ENCODE assay signal across 8 cellular contexts in the genomic region with DNA sequence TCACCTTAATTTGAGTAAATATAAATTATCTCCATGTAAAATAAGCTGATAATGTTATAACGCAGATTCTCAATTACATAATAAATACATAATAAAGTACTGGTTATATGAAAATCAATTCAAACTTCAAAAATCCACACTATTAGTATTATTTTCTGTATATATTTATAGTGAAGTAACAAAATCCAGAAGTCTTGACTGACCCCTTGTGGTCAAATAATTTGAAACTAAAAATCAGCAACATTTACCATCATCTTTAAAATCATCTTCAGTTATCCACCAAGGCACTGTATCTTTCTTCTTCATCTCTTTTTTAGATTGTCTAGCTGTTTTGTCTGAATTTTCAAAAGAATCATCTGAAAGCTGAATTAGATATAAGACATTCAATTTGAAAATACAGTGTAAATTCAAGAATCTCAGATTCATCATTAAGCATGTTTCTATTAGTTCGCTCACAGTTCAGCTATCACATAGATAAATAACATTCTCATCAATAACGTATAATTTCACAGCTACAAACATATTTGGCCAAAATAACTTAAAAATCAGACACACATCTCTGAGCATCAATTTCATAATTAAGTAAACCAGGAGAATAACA.
A peak's percentile ranks its signal among the peaks of the same experiment; 100 is the strongest.
DNase-seq lines count a peak whose midpoint lies in the region; ATAC-seq, FAIRE-seq and TF ChIP-seq lines count a peak whose summit lies in the region.

No MANE protein-coding gene starts in this region.

- TF ChIP-seq CTCF in retinal pigment epithelial cell (conservative IDR thresholded peaks at IDR 0.05; ENCODE audit: low read depth, low read length), result peak; percentile 43

- peak; percentile 44 for DNase-seq in NCI-H2196 (lab: John Stamatoyannopoulos, UW; ENCODE audit: unreplicated experiment)
- DNase-seq in NCI-H2196 treated with DMSO at 0.1 percent for 48 hours (lab: John Stamatoyannopoulos, UW; ENCODE audit: unreplicated experiment), result no peak
- DNase-seq in NCI-H1694 treated with DMSO at 0.1 percent for 48 hours (lab: John Stamatoyannopoulos, UW), result peak; percentile 8
- DNase-seq in retinal pigment epithelial cell (ENCODE audit: low read depth), result no peak
- no peak for DNase-seq in stimulated activated naive CD4-positive, alpha-beta T cell treated with Interleukin-2 at 50 U/mL for 16 hours (lab: John Stamatoyannopoulos, UW)
- DNase-seq in T-helper 9 cell, result no peak

- no peak overlapping the region for H3K4me3 ChIP-seq in retinal pigment epithelial cell (ENCODE audit: low read length)

- peak; percentile 93 for FAIRE-seq in endometrium (lab: Jason Lieb, UNC)

- ATAC-seq in HG02588 (IDR thresholded peaks at IDR 0.05; ENCODE audit: unreplicated experiment), result no peak

Comparison
In these comparisons a context has a peak if more than half of its experiments do, and no peak if none do; other contexts are left out.
1. DNase-seq: peak in NCI-H2196 (single experiment) and NCI-H1694 treated with DMSO at 0.1 percent for 48 hours (single experiment); none in NCI-H2196 treated with DMSO at 0.1 percent for 48 hours (single experiment), retinal pigment epithelial cell (single experiment), stimulated activated naive CD4-positive, alpha-beta T cell treated with Interleukin-2 at 50 U/mL for 16 hours (single experiment) and T-helper 9 cell (single experiment).